ENCODE assay signal across 2 cellular contexts in genomic region chr16:84065536-84066132, GRCh38.
A peak's percentile ranks its signal among the peaks of the same experiment; 100 is the strongest.
TF ChIP-seq lines count a peak whose summit lies in the region.

No MANE protein-coding gene starts in this region.

TF ChIP-seq in HCT116, 20 proteins besides CTCF, POLR2A, EP300 and RAD21:
- TF ChIP-seq CEBPB (IDR thresholded peaks at IDR 0.05; ENCODE audit: low read depth) (no peak), JUND (IDR thresholded peaks at IDR 0.05) (no peak)

TF ChIP-seq in K562, 482 proteins besides CTCF, POLR2A, EP300 and RAD21:
- peak; percentile 91 for TF ChIP-seq SMC3 (conservative IDR thresholded peaks at IDR 0.05; ENCODE audit: insufficient read depth, low read depth, low read length)
- no peak for TF ChIP-seq ZNF655 (CRISPR knock-in tag; IDR thresholded peaks at IDR 0.05)
- TF ChIP-seq, protein P1, sequence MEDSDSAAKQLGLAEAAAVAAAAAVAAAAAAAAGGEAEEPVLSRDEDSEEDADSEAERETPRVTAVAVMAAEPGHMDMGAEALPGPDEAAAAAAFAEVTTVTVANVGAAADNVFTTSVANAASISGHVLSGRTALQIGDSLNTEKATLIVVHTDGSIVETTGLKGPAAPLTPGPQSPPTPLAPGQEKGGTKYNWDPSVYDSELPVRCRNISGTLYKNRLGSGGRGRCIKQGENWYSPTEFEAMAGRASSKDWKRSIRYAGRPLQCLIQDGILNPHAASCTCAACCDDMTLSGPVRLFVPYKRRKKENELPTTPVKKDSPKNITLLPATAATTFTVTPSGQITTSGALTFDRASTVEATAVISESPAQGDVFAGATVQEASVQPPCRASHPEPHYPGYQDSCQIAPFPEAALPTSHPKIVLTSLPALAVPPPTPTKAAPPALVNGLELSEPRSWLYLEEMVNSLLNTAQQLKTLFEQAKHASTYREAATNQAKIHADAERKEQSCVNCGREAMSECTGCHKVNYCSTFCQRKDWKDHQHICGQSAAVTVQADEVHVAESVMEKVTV (CRISPR knock-in tag; IDR thresholded peaks at IDR 0.05), result peak; percentile 35; the same call in 1 of the 2 replicates
- 0 out of 2 replicates have a peak, but pooled peaks have one; percentile 9 for TF ChIP-seq CREM (IDR thresholded peaks at IDR 0.05; ENCODE audit: low read depth)
- no peak for TF ChIP-seq ELF4 (CRISPR knock-in tag; IDR thresholded peaks at IDR 0.05)
- TF ChIP-seq RCOR1 (IDR thresholded peaks at IDR 0.05; ENCODE audit: borderline replicate concordance in 1 of 2, low read depth in 2 of 2, low read length in 2 of 2), result 0 out of 4 replicates have a peak, but pooled peaks of 1 of the 2 experiments have one; percentile 40
- no peak for TF ChIP-seq MXI1 (IDR thresholded peaks at IDR 0.05; ENCODE audit: low read depth, low read length)
- peak; percentile 61; the same call in 1 of the 2 replicates for TF ChIP-seq XRCC5 (IDR thresholded peaks at IDR 0.05; ENCODE audit: low read depth, low read length)
- 0 out of 4 replicates have a peak, but pooled peaks of 1 of the 2 experiments have one; percentile 28 for TF ChIP-seq TBL1XR1 (IDR thresholded peaks at IDR 0.05; ENCODE audit: low read length in 2 of 2)
- 0 out of 2 replicates have a peak, but pooled peaks have one; percentile 36 for TF ChIP-seq CC2D1A (IDR thresholded peaks at IDR 0.05)
- TF ChIP-seq TEAD2 (tag; IDR thresholded peaks at IDR 0.05), result no peak
- TF ChIP-seq RB1 (IDR thresholded peaks at IDR 0.05; ENCODE audit: low read depth), result peak; percentile 50; the same call in 1 of the 2 replicates
- no peak for TF ChIP-seq ZHX1 (conservative IDR thresholded peaks at IDR 0.05; ENCODE audit: low read length)
